In genomic region chr18:7038330-7038846, GRCh38 we compare ENCODE assay signal across 9 cellular contexts.
DNase-seq lines count a peak whose midpoint lies in the region; ATAC-seq lines count a peak whose summit lies in the region.
"Had no signal": no experiment of that assay in that cellular context is flagged by ENCODE, and none has a peak within 500 bp of the region (broad histone marks: within the 10 kb centered on the region; RNA-seq: fewer than 3 reads in every experiment).

No MANE protein-coding gene starts in this region.

- no peak overlapping the region for H3K27ac Mint-ChIP-seq in activated naive CD8-positive, alpha-beta T cell treated with anti-CD3 and anti-CD28 coated beads for 36 hours
- no peak overlapping the region for H3K27ac Mint-ChIP-seq in natural killer cell treated with Interleukin-12 subunit alpha and Interleukin-12 subunit beta and Interleukin-15 and Interleukin-18, amount 100 ng/mL, for 72 hours
- no peak overlapping the region for H3K27ac Mint-ChIP-seq in activated naive CD4-positive, alpha-beta T cell treated with anti-CD3 and anti-CD28 coated beads, Interleukin-2, amount 10 ng/mL, durations not matched to agents 7 days and 5 days
- H3K27ac Mint-ChIP-seq: IgD-negative memory B cell had no signal

- DNase-seq in DMS53 treated with DMSO at 0.1 percent for 48 hours (lab: John Stamatoyannopoulos, UW; ENCODE audit: unreplicated experiment) (peak; percentile 99), MG63 (peak; percentile 90), left ventricle myocardium superior (peak; percentile 74)
- peak; percentile 3 for DNase-seq in activated naive CD8-positive, alpha-beta T cell treated with anti-CD3 and anti-CD28 coated beads for 36 hours
- no peak for DNase-seq in natural killer cell treated with Interleukin-12 subunit alpha and Interleukin-12 subunit beta and Interleukin-15 and Interleukin-18, amount 100 ng/mL, for 72 hours (ENCODE audit: low spot score)
- DNase-seq in activated naive CD4-positive, alpha-beta T cell treated with anti-CD3 and anti-CD28 coated beads, Interleukin-2, amount 10 ng/mL, durations not matched to agents 7 days and 5 days = no peak

- H3K4me1 Mint-ChIP-seq in activated naive CD8-positive, alpha-beta T cell treated with anti-CD3 and anti-CD28 coated beads for 36 hours = no peaks in the 10 kb centered on the region
- H3K4me1 Mint-ChIP-seq in natural killer cell treated with Interleukin-12 subunit alpha and Interleukin-12 subunit beta and Interleukin-15 and Interleukin-18, amount 100 ng/mL, for 72 hours (ENCODE audit: low read depth in 2 of 2) = peaks cover 0 to 2% of the 10 kb centered on the region in 2 donors
- no peaks in the 10 kb centered on the region for H3K4me1 Mint-ChIP-seq in activated naive CD4-positive, alpha-beta T cell treated with anti-CD3 and anti-CD28 coated beads, Interleukin-2, amount 10 ng/mL, durations not matched to agents 7 days and 5 days
- H3K4me1 Mint-ChIP-seq: IgD-negative memory B cell had no signal

- CTCF ChIA-PET in activated naive CD4-positive, alpha-beta T cell treated with anti-CD3 and anti-CD28 coated beads, Interleukin-2, amount 10 ng/mL, durations not matched to agents 7 days and 5 days (lab: Charles Lee) = no interaction called here

- no peaks in the 10 kb centered on the region for H3K27me3 ChIP-seq in MG63

- H3K36me3 Mint-ChIP-seq in activated naive CD8-positive, alpha-beta T cell treated with anti-CD3 and anti-CD28 coated beads for 36 hours = no peaks in the 10 kb centered on the region
- H3K36me3 Mint-ChIP-seq in natural killer cell treated with Interleukin-12 subunit alpha and Interleukin-12 subunit beta and Interleukin-15 and Interleukin-18, amount 100 ng/mL, for 72 hours = no peaks in the 10 kb centered on the region
- H3K36me3 Mint-ChIP-seq in activated naive CD4-positive, alpha-beta T cell treated with anti-CD3 and anti-CD28 coated beads, Interleukin-2, amount 10 ng/mL, durations not matched to agents 7 days and 5 days = no peaks in the 10 kb centered on the region
- H3K36me3 Mint-ChIP-seq: IgD-negative memory B cell had no signal

- H3K4me3 ChIP-seq in MG63 (peak overlapping the region; percentile 30), skin epidermis (peak overlapping the region in 1 of 7 experiments; percentile 1)

- intact Hi-C loops in left ventricle myocardium superior (cut with micrococcal nuclease) = no loop called here

- H3K27me3 Mint-ChIP-seq in activated naive CD8-positive, alpha-beta T cell treated with anti-CD3 and anti-CD28 coated beads for 36 hours = peaks cover 5% of the 10 kb centered on the region
- H3K27me3 Mint-ChIP-seq in natural killer cell treated with Interleukin-12 subunit alpha and Interleukin-12 subunit beta and Interleukin-15 and Interleukin-18, amount 100 ng/mL, for 72 hours = no peaks in the 10 kb centered on the region
- H3K27me3 Mint-ChIP-seq in activated naive CD4-positive, alpha-beta T cell treated with anti-CD3 and anti-CD28 coated beads, Interleukin-2, amount 10 ng/mL, durations not matched to agents 7 days and 5 days = no peaks in the 10 kb centered on the region
- H3K27me3 Mint-ChIP-seq: IgD-negative memory B cell had no signal

- no peak overlapping the region for H3K4me3 Mint-ChIP-seq in activated naive CD8-positive, alpha-beta T cell treated with anti-CD3 and anti-CD28 coated beads for 36 hours
- H3K4me3 Mint-ChIP-seq in natural killer cell treated with Interleukin-12 subunit alpha and Interleukin-12 subunit beta and Interleukin-15 and Interleukin-18, amount 100 ng/mL, for 72 hours = no peak overlapping the region
- no peak overlapping the region for H3K4me3 Mint-ChIP-seq in activated naive CD4-positive, alpha-beta T cell treated with anti-CD3 and anti-CD28 coated beads, Interleukin-2, amount 10 ng/mL, durations not matched to agents 7 days and 5 days

- ATAC-seq in left ventricle myocardium superior = peak; percentile 95
- ATAC-seq in natural killer cell treated with Interleukin-12 subunit alpha and Interleukin-12 subunit beta and Interleukin-15 and Interleukin-18, amount 100 ng/mL, for 72 hours = no peak
- no peak for ATAC-seq in HG03378 (IDR thresholded peaks at IDR 0.05; ENCODE audit: unreplicated experiment)

- H3K27ac ChIP-seq in skin epidermis = peak overlapping the region in 19 of 21 experiments; percentile 18 to 76 (median 40)

- H3K9me3 Mint-ChIP-seq in activated naive CD8-positive, alpha-beta T cell treated with anti-CD3 and anti-CD28 coated beads for 36 hours = peaks cover 4% of the 10 kb centered on the region
- peaks cover 4% of the 10 kb centered on the region for H3K9me3 Mint-ChIP-seq in natural killer cell treated with Interleukin-12 subunit alpha and Interleukin-12 subunit beta and Interleukin-15 and Interleukin-18, amount 100 ng/mL, for 72 hours
- H3K9me3 Mint-ChIP-seq in activated naive CD4-positive, alpha-beta T cell treated with anti-CD3 and anti-CD28 coated beads, Interleukin-2, amount 10 ng/mL, durations not matched to agents 7 days and 5 days = peaks cover 4% of the 10 kb centered on the region

- no peaks in the 10 kb centered on the region for H3K9me3 ChIP-seq in MG63

- no peaks in the 10 kb centered on the region for H3K36me3 ChIP-seq in MG63

Comparison
In these comparisons a context has a peak if more than half of its experiments do, and no peak if none do; other contexts are left out.
1. DNase-seq: peak in DMS53 treated with DMSO at 0.1 percent for 48 hours (single experiment), MG63 (single experiment), activated naive CD8-positive, alpha-beta T cell treated with anti-CD3 and anti-CD28 coated beads for 36 hours (single experiment) and left ventricle myocardium superior (single experiment); none in natural killer cell treated with Interleukin-12 subunit alpha and Interleukin-12 subunit beta and Interleukin-15 and Interleukin-18, amount 100 ng/mL, for 72 hours (single experiment) and activated naive CD4-positive, alpha-beta T cell treated with anti-CD3 and anti-CD28 coated beads, Interleukin-2, amount 10 ng/mL, durations not matched to agents 7 days and 5 days (single experiment).